In the genomic region with DNA sequence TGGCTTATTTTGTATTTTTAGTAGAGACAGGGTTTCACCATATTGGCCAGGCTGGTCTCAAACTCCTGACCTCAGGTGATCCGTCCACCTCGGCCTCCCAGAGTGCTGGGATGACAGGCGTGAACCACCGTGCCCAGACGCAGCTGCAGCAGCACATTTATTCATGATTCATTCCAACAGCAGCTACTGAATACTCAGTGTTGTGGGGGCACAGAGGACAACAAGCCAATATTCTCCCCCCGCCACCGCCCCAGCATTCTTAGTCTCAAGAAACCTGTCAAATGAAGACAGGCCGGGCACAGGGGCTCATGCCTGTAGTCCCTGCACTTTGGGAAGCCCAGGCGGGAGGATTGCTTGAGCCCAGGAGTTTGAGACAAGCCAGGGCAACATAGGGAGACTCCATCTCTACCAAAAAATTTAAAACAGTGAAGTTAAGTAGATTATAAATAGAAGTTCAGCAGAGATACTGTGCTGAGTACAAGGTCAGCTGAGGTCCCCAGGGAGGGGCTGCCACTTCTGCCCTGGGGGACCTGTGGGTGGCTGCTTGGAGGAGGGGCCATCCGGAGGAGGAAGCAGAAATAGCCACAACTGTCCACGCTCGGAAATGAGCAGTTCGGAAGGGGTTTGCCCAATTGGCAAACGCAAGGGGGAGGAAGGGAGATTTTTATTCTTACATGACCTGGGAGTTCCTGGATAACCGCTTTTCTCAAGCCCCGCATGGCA, we compare ENCODE assay signal across 1 cellular context.
TF ChIP-seq lines count a peak whose summit lies in the region.

No MANE protein-coding gene starts in this region.

TF ChIP-seq in GM12878, 131 proteins besides CTCF, POLR2A, EP300 and RAD21 (continued from another document and continues in another):
- TF ChIP-seq ZNF687 (IDR thresholded peaks at IDR 0.05) = no peak
- no peak for TF ChIP-seq TCF7 (IDR thresholded peaks at IDR 0.05; ENCODE audit: borderline replicate concordance)
- TF ChIP-seq, protein P1, sequence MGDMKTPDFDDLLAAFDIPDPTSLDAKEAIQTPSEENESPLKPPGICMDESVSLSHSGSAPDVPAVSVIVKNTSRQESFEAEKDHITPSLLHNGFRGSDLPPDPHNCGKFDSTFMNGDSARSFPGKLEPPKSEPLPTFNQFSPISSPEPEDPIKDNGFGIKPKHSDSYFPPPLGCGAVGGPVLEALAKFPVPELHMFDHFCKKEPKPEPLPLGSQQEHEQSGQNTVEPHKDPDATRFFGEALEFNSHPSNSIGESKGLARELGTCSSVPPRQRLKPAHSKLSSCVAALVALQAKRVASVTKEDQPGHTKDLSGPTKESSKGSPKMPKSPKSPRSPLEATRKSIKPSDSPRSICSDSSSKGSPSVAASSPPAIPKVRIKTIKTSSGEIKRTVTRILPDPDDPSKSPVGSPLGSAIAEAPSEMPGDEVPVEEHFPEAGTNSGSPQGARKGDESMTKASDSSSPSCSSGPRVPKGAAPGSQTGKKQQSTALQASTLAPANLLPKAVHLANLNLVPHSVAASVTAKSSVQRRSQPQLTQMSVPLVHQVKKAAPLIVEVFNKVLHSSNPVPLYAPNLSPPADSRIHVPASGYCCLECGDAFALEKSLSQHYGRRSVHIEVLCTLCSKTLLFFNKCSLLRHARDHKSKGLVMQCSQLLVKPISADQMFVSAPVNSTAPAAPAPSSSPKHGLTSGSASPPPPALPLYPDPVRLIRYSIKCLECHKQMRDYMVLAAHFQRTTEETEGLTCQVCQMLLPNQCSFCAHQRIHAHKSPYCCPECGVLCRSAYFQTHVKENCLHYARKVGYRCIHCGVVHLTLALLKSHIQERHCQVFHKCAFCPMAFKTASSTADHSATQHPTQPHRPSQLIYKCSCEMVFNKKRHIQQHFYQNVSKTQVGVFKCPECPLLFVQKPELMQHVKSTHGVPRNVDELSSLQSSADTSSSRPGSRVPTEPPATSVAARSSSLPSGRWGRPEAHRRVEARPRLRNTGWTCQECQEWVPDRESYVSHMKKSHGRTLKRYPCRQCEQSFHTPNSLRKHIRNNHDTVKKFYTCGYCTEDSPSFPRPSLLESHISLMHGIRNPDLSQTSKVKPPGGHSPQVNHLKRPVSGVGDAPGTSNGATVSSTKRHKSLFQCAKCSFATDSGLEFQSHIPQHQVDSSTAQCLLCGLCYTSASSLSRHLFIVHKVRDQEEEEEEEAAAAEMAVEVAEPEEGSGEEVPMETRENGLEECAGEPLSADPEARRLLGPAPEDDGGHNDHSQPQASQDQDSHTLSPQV (IDR thresholded peaks at IDR 0.05) = no peak
- TF ChIP-seq BMI1 (IDR thresholded peaks at IDR 0.05; ENCODE audit: borderline replicate concordance) = 0 out of 2 replicates have a peak, but pooled peaks have one; percentile 11
- TF ChIP-seq CHD2 (IDR thresholded peaks at IDR 0.05; ENCODE audit: borderline replicate concordance, low read depth, low read length) = peak; percentile 67; the same call in 1 of the 2 replicates
- no peak for TF ChIP-seq SUPT20H (IDR thresholded peaks at IDR 0.05; ENCODE audit: borderline replicate concordance, control insufficient read depth, low read depth, low read length)
- TF ChIP-seq, protein P2, sequence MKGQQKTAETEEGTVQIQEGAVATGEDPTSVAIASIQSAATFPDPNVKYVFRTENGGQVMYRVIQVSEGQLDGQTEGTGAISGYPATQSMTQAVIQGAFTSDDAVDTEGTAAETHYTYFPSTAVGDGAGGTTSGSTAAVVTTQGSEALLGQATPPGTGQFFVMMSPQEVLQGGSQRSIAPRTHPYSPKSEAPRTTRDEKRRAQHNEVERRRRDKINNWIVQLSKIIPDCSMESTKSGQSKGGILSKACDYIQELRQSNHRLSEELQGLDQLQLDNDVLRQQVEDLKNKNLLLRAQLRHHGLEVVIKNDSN (IDR thresholded peaks at IDR 0.05; ENCODE audit: borderline replicate concordance, extremely low read length, insufficient read depth, low read depth, low read length) = no peak
- TF ChIP-seq, protein P3, sequence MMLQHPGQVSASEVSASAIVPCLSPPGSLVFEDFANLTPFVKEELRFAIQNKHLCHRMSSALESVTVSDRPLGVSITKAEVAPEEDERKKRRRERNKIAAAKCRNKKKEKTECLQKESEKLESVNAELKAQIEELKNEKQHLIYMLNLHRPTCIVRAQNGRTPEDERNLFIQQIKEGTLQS (IDR thresholded peaks at IDR 0.05; ENCODE audit: borderline replicate concordance, extremely low read depth, low read depth, low read length) = no peak
- TF ChIP-seq ATF2 (IDR thresholded peaks at IDR 0.05; ENCODE audit: low read length) = no peak
- TF ChIP-seq HDAC2 (IDR thresholded peaks at IDR 0.05) = no peak
- TF ChIP-seq ZBED1 (IDR thresholded peaks at IDR 0.05; ENCODE audit: borderline replicate concordance) = peak; percentile 74; the same call in 1 of the 2 replicates
- no peak for TF ChIP-seq IRF4 (IDR thresholded peaks at IDR 0.05; ENCODE audit: low read depth, low read length)
- TF ChIP-seq CREM (IDR thresholded peaks at IDR 0.05; ENCODE audit: low read depth) = peak; percentile 54; the same call in 1 of the 2 replicates
- 0 out of 2 replicates have a peak, but pooled peaks have one; percentile 29 for TF ChIP-seq SMARCA5 (IDR thresholded peaks at IDR 0.05)
- TF ChIP-seq MEF2B (IDR thresholded peaks at IDR 0.05; ENCODE audit: partially characterized antibody, poor library complexity, severe bottlenecking) = peak; percentile 99
- no peak; the same call in 1 of the 2 replicates for TF ChIP-seq SMC3 (IDR thresholded peaks at IDR 0.05; ENCODE audit: borderline replicate concordance, low read length)
- TF ChIP-seq BHLHE40 (IDR thresholded peaks at IDR 0.05; ENCODE audit: borderline replicate concordance in 1 of 2, low read depth in 2 of 2, low read length in 1 of 2) = peak; percentile 45 to 68; a peak in 3 of 4 replicates
- no peak for TF ChIP-seq RBBP5 (conservative IDR thresholded peaks at IDR 0.05)
- no peak; the same call in 1 of the 2 replicates for TF ChIP-seq IKZF1 (conservative IDR thresholded peaks at IDR 0.05)
- no peak; the same call in 1 of the 2 replicates for TF ChIP-seq DPF2 (IDR thresholded peaks at IDR 0.05)
- peak in 1 of 2 experiments; percentile 24; a peak in 1 of 4 replicates for TF ChIP-seq IKZF2 (IDR thresholded peaks at IDR 0.05)
- 0 out of 2 replicates have a peak, but pooled peaks have one; percentile 12 for TF ChIP-seq STAT3 (IDR thresholded peaks at IDR 0.05; ENCODE audit: low read depth, low read length)
- TF ChIP-seq NBN (IDR thresholded peaks at IDR 0.05) = no peak
- peak; percentile 42; the same call in 1 of the 2 replicates for TF ChIP-seq MYB (IDR thresholded peaks at IDR 0.05; ENCODE audit: borderline replicate concordance, low read depth, low read length)
- peak; percentile 40; the same call in 1 of the 3 replicates for TF ChIP-seq POU2F2 (IDR thresholded peaks at IDR 0.05; ENCODE audit: borderline replicate concordance, low read depth, low read length)
- no peak for TF ChIP-seq ESRRA (IDR thresholded peaks at IDR 0.05; ENCODE audit: low read length)
- peak; percentile 27; the same call in 1 of the 2 replicates for TF ChIP-seq TAF1 (IDR thresholded peaks at IDR 0.05; ENCODE audit: borderline replicate concordance, low read depth, low read length)
- TF ChIP-seq CEBPZ (IDR thresholded peaks at IDR 0.05; ENCODE audit: low read depth, low read length) = no peak
- TF ChIP-seq KAT2A (conservative IDR thresholded peaks at IDR 0.05; ENCODE audit: control insufficient read depth, low read depth, low read length) = no peak
- no peak for TF ChIP-seq RFX5 (IDR thresholded peaks at IDR 0.05; ENCODE audit: low read depth, low read length)
- TF ChIP-seq SREBF1 (IDR thresholded peaks at IDR 0.05; ENCODE audit: low read length) = no peak
- TF ChIP-seq SMAD5 (IDR thresholded peaks at IDR 0.05; ENCODE audit: low read depth) = no peak
- TF ChIP-seq WRNIP1 (IDR thresholded peaks at IDR 0.05; ENCODE audit: borderline replicate concordance, low read depth, low read length) = peak; percentile 33; the same call in 1 of the 2 replicates
- no peak for TF ChIP-seq CHD1 (IDR thresholded peaks at IDR 0.05; ENCODE audit: low read depth, low read length)
- TF ChIP-seq CREB1 (IDR thresholded peaks at IDR 0.05; ENCODE audit: low read depth) = peak; percentile 42; the same call in 1 of the 2 replicates
- TF ChIP-seq CBX5 (IDR thresholded peaks at IDR 0.05; ENCODE audit: low read depth) = peak; percentile 62; the same call in 1 of the 2 replicates
- TF ChIP-seq JUNB (IDR thresholded peaks at IDR 0.05) = no peak
- TF ChIP-seq MXI1 (IDR thresholded peaks at IDR 0.05; ENCODE audit: low read depth, low read length) = no peak
- no peak for TF ChIP-seq MLLT1 (IDR thresholded peaks at IDR 0.05)
